Comparison of ENCODE assay signal across 8 cellular contexts in the genomic region with DNA sequence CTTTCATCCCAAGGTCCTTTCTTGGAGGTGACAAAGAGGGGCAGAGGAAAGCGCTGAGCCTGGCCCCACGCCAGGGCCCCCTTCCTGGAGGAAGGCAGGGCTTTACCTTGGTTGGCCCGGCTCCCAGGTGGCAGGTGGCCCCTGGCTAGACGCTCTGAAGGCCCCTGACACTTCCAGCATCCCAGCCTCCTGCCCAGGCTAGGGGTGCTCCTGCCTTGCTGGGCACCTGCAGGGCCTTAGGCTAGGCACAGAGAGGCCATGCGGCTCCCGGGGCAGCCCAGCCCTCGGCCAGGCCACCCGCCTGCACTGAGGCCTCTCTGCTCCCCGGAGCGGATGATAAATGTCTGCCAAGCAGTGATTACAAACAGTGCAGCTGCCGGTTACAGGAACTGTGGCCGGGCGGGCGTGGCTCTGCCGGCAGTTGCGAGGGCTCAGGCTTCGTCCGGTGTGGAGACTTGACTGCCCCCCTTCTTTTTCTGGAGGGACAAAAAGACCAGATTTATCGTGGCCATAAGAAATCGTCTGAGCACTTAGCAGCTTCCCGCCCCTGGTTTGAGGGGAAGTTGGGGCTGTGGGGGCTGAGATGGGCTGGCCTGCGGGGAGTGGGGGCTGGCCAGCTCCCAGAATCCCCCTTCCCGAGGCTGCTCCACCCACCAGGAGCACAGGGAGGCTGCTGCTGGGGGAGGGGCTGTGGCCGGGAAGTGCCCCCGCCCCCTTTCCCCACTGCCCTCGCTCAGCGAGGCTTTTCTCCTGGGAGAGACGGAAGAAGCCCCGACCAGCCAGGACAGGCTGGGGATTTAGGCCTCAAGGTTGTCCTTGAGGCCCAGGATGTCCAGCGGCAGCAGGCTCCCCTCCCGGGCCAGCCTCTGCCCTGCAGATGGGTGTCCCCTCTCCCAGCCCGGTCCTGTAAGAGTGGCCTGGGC. TPM values are rescaled to one million over a fixed set of nuclear protein-coding genes. Genes with fewer than 3 reads are reported as not detected.
A peak's percentile ranks its signal among the peaks of the same experiment; 100 is the strongest.
DNase-seq lines count a peak whose midpoint lies in the region; ATAC-seq and TF ChIP-seq lines count a peak whose summit lies in the region.

No MANE protein-coding gene starts in this region.

- H3K27me3 Mint-ChIP-seq in stimulated activated memory B cell treated with anti-CD40 and anti-IgM and Interleukin-4, amounts not matched to agents 10 μg/mL and 1 μg/mL and 100 μg/mL, for 72 hours, result peaks cover 31% of the 10 kb centered on the region

- POLR2A ChIA-PET in GM10248 (lab: Yijun Ruan, JAX), result no interaction called here

- TF ChIP-seq POLR2A in lower leg skin (IDR thresholded peaks at IDR 0.05), result no peak

- no peak for ATAC-seq in stimulated activated memory B cell treated with anti-CD40 and anti-IgM and Interleukin-4, amounts not matched to agents 10 μg/mL and 1 μg/mL and 100 μg/mL, for 72 hours

- CTCF ChIA-PET in GM10248 (lab: Yijun Ruan, JAX), result interaction anchor here (1.1 to 1.8 kb wide), 3 partner anchors 8 to 26 kb away, joined by 3 to 5 read pairs (median 3); no protein-coding TSS in a partner anchor

- no peaks in the 10 kb centered on the region for H3K36me3 Mint-ChIP-seq in stimulated activated memory B cell treated with anti-CD40 and anti-IgM and Interleukin-4, amounts not matched to agents 10 μg/mL and 1 μg/mL and 100 μg/mL, for 72 hours

- H3K4me3 Mint-ChIP-seq in stimulated activated memory B cell treated with anti-CD40 and anti-IgM and Interleukin-4, amounts not matched to agents 10 μg/mL and 1 μg/mL and 100 μg/mL, for 72 hours, result peak overlapping the region; percentile 54

- H3K4me1 Mint-ChIP-seq in stimulated activated memory B cell treated with anti-CD40 and anti-IgM and Interleukin-4, amounts not matched to agents 10 μg/mL and 1 μg/mL and 100 μg/mL, for 72 hours, result peaks cover 24% of the 10 kb centered on the region

- DNase-seq in GM10248 (ENCODE audit: extremely low spot score), result peak; percentile 64
- DNase-seq in NCI-H2029 treated with DMSO at 0.1 percent for 48 hours (lab: John Stamatoyannopoulos, UW), result peak; percentile 30
- peak in 3 of 4 experiments; percentile 11 to 25 (median 24) for DNase-seq in activated CD4-positive, CD25-positive, alpha-beta regulatory T cell (lab: John Stamatoyannopoulos, UW)
- DNase-seq in ecto neural progenitor cell (ENCODE audit: low spot score), result peak; percentile 85
- peak; percentile 63 to 95 for DNase-seq in lower leg skin (ENCODE audit: low spot score in 2 of 2)
- DNase-seq in NK-92 (lab: John Stamatoyannopoulos, UW; ENCODE audit: unreplicated experiment), result no peak
- no peak for DNase-seq in germinal center (ENCODE audit: low spot score)

- no peak overlapping the region for H3K4me3 ChIP-seq in lower leg skin (ENCODE audit: low read depth, poor library complexity, severe bottlenecking)

- H3K9me3 Mint-ChIP-seq in stimulated activated memory B cell treated with anti-CD40 and anti-IgM and Interleukin-4, amounts not matched to agents 10 μg/mL and 1 μg/mL and 100 μg/mL, for 72 hours, result peaks cover 3% of the 10 kb centered on the region

- peak overlapping the region; percentile 81 for H3K27ac Mint-ChIP-seq in stimulated activated memory B cell treated with anti-CD40 and anti-IgM and Interleukin-4, amounts not matched to agents 10 μg/mL and 1 μg/mL and 100 μg/mL, for 72 hours

- intact Hi-C loops in lower leg skin (cut with DNase I; ENCODE audit: low total_unique reads), result no loop called here

- 5 to 6% methylated on average over 26 to 32 of the region's 32 CpGs for WGBS in lower leg skin, 2 donors

- no peak for TF ChIP-seq CTCF in GM10248 (IDR thresholded peaks at IDR 0.05; ENCODE audit: control extremely low read depth, extremely low read depth, low read depth, missing control alignments)
- no peak for TF ChIP-seq CTCF in lower leg skin (IDR thresholded peaks at IDR 0.05)

RNA-seq across cellular contexts. Expression of a gene that starts 31.6 kb away (rescaled TPM):
- total RNA-seq in lower leg skin, result 10 to 100 TPM; 89.3 to 99.3 (median 96.9) TPM

Comparison
In these comparisons a context has a peak if more than half of its experiments do, and no peak if none do; other contexts are left out.
1. DNase-seq: peak in GM10248 (single experiment), NCI-H2029 treated with DMSO at 0.1 percent for 48 hours (single experiment), activated CD4-positive, CD25-positive, alpha-beta regulatory T cell (3 of 4), ecto neural progenitor cell (single experiment) and lower leg skin (2 of 2); none in NK-92 (single experiment) and germinal center (single experiment).